Comparison of ENCODE assay signal across 15 cellular contexts in genomic region chr21:27734146-27734545, GRCh38.
DNase-seq lines count a peak whose midpoint lies in the region; ATAC-seq and TF ChIP-seq lines count a peak whose summit lies in the region.
"Had no signal": no experiment of that assay in that cellular context is flagged by ENCODE, and none has a peak within 500 bp of the region (broad histone marks: within the 10 kb centered on the region; RNA-seq: fewer than 3 reads in every experiment).

No MANE protein-coding gene starts in this region.

- H3K36me3 Mint-ChIP-seq in CD14-positive monocyte, result no peaks in the 10 kb centered on the region
- H3K36me3 Mint-ChIP-seq: activated naive CD8-positive, alpha-beta T cell had no signal

- H3K4me3 ChIP-seq in AG09309 (ENCODE audit: control insufficient read depth, low read depth, low read length) (no peak overlapping the region), choroid plexus epithelial cell (ENCODE audit: low read depth, low read length) (no peak overlapping the region)
- H3K4me3 ChIP-seq: left ventricle myocardium inferior, vagina had no signal

- ATAC-seq in left colon, result no peak
- no peak for ATAC-seq in GM21367 (IDR thresholded peaks at IDR 0.05; ENCODE audit: unreplicated experiment)
- ATAC-seq in esophagus mucosa, result no peak

- H3K27me3 Mint-ChIP-seq in CD14-positive monocyte (ENCODE audit: low read depth in 3 of 3), result peaks cover 0 to 2% (median 0%) of the 10 kb centered on the region in 3 donors
- H3K27me3 Mint-ChIP-seq: activated naive CD8-positive, alpha-beta T cell; B cell; progenitor cell of endocrine pancreas had no signal

- intact Hi-C loops in CD14-positive monocyte (cut with micrococcal nuclease) (no loop called here), left colon (cut with DNase I, micrococcal nuclease) (no loop called here)

- H3K4me1 Mint-ChIP-seq in CD14-positive monocyte, result no peaks in the 10 kb centered on the region
- H3K4me1 Mint-ChIP-seq: B cell had no signal

- TF ChIP-seq CTCF in AG09309 (IDR thresholded peaks at IDR 0.05; ENCODE audit: control insufficient read depth, insufficient read depth, low read depth, low read length, missing control alignments) (no peak), choroid plexus epithelial cell (conservative IDR thresholded peaks at IDR 0.05; ENCODE audit: low read depth, low read length) (no peak), CD14-positive monocyte (IDR thresholded peaks at IDR 0.05) (no peak)

- no peak overlapping the region for H3K4me3 Mint-ChIP-seq in CD14-positive monocyte
- H3K4me3 Mint-ChIP-seq: activated naive CD8-positive, alpha-beta T cell; B cell had no signal

- DNase-seq in AG09309 (ENCODE audit: low read depth) (peak; percentile 17), HS-27A (ENCODE audit: low read depth) (peak; percentile 50), choroid plexus epithelial cell (ENCODE audit: low read depth) (peak; percentile 96), kidney tubule cell (ENCODE audit: low spot score) (peak; percentile 42), CD14-positive monocyte (ENCODE audit: low spot score) (no peak), left colon (no peak)
- DNase-seq: activated CD4-positive, CD25-positive, alpha-beta regulatory T cell treated with anti-CD3 and anti-CD28 coated beads, Interleukin-2, amount 50 U/mL, for 72 hours; left ventricle myocardium inferior; Right ventricle myocardium superior had no signal

- H3K9me3 Mint-ChIP-seq in CD14-positive monocyte, result peaks cover 0 to 4% (median 0%) of the 10 kb centered on the region in 7 donors

- no peak overlapping the region for H3K27ac Mint-ChIP-seq in CD14-positive monocyte
- H3K27ac Mint-ChIP-seq: activated naive CD8-positive, alpha-beta T cell; B cell; progenitor cell of endocrine pancreas had no signal

Comparison
In these comparisons a context has a peak if more than half of its experiments do, and no peak if none do; other contexts are left out.
1. DNase-seq: peak in AG09309 (single experiment), HS-27A (single experiment), choroid plexus epithelial cell (single experiment) and kidney tubule cell (single experiment); none in CD14-positive monocyte (single experiment) and left colon (0 of 2).